1 cellular context compared by ENCODE assay signal in the genomic region with DNA sequence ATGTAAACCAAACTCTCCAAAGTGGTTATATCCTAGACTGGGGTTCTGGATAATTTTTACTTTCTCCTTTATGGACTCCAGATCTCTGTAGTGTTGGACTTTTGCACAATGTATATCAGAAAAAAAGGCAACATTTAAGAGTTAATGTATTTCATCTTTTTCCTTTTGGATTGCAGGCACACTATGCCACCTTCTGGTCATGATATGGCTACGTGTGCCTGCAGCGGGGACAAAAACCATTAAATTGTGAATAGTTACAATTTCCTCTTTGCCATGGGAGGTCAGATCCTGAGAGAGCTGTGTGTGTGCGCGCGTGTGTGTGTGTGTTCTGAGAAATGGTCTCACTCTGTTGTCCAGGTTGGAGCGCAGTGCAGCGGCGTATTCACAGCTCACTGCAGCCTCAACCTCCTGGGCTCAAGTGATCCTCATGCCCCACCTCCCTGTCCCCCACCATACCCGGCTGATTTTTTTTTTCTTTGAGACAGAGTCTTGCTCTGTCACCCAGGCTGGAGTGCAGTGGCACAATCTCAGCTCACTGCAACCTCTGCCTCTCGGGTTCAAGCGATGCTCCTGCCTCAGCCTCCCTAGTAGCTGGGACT.
TF ChIP-seq lines count a peak whose summit lies in the region.

No MANE protein-coding gene starts in this region.

TF ChIP-seq in endothelial cell of umbilical vein, 7 proteins besides CTCF, POLR2A, EP300 and RAD21:
- TF ChIP-seq MYC (IDR thresholded peaks at IDR 0.05; ENCODE audit: low read depth, low read length) (no peak), POLR2AphosphoS5 (IDR thresholded peaks at IDR 0.05; ENCODE audit: insufficient read depth, low read depth, low read length) (no peak), FOS (IDR thresholded peaks at IDR 0.05; ENCODE audit: borderline replicate concordance, insufficient read depth, low read length) (no peak), GATA2 (IDR thresholded peaks at IDR 0.05; ENCODE audit: insufficient read depth, insufficient read length, low read depth, low read length) (no peak), JUN (IDR thresholded peaks at IDR 0.05; ENCODE audit: borderline replicate concordance, insufficient read depth, insufficient read length, low read depth) (no peak), EZH2 (IDR thresholded peaks at IDR 0.05; ENCODE audit: borderline replicate concordance, low read depth, low read length, severe bottlenecking) (no peak)
- TF ChIP-seq, protein P1, sequence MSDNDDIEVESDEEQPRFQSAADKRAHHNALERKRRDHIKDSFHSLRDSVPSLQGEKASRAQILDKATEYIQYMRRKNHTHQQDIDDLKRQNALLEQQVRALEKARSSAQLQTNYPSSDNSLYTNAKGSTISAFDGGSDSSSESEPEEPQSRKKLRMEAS (IDR thresholded peaks at IDR 0.05; ENCODE audit: insufficient read depth, insufficient read length): no peak
